8 cellular contexts compared by ENCODE assay signal in the genomic region with DNA sequence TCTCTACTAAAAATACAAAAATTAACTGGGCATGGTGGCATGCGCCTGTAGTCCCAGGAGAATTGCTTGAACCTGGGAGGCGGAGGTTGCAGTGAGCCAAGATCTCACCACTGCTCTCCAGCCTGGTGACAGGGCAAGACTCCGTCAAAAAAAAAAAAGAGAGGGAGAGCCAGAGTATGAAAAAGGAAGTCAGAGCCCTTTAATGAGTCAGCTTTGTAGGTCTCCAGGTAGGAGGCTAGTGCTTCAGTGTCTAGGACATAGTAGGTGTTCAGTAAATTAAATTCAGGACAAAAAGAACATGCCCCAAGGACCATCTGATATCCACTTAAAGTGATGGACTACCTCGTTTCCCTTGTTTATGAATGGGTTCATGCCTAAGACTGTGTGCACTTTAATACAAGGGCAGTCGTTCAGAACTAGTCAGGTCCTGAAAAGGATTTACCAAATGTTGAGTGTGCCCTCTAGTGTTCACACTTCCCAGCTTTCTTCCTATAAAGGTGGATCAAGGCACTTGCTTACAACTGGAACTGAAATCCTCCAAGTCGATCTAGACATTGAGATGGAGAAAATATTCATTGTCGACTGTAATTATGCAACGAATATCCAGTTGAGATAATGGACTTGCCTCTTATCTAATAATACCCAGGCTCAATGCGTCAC. TPM values are rescaled to one million over a fixed set of nuclear protein-coding genes. Genes with fewer than 3 reads are reported as not detected.
DNase-seq lines count a peak whose midpoint lies in the region; ATAC-seq and TF ChIP-seq lines count a peak whose summit lies in the region.

No MANE protein-coding gene starts in this region.

- no peaks in the 10 kb centered on the region for H3K4me1 ChIP-seq in right lobe of liver

- DNase-seq in AG08395 (ENCODE audit: low spot score) (peak; percentile 34), NCI-H1694 treated with DMSO at 0.1 percent for 48 hours (lab: John Stamatoyannopoulos, UW) (peak; percentile 9), right lobe of liver (no peak), activated gamma-delta T cell treated with Interleukin-2 at 50 U/mL for 16 hours (no peak)
- no peak for DNase-seq in stimulated activated CD8-positive, alpha-beta memory T cell treated with anti-CD3 and anti-CD28 coated beads, Interleukin-4, amount 100 ng/mL, for 48 hours

- ATAC-seq in HG02623 (IDR thresholded peaks at IDR 0.05; ENCODE audit: unreplicated experiment) (peak; percentile 79), right lobe of liver (peak; percentile 82 to 94 (median 86))

- H3K27me3 ChIP-seq in right lobe of liver: no peaks in the 10 kb centered on the region

- H3K9me3 Mint-ChIP-seq in brain: peaks cover 0 to 4% (median 0%) of the 10 kb centered on the region in 5 experiments

- peak; percentile 49; the same call in 2 of the 3 replicates for TF ChIP-seq CTCF in GM12872 (IDR thresholded peaks at IDR 0.05; ENCODE audit: insufficient read depth, low read depth, low read length)
- TF ChIP-seq CTCF in brain (conservative IDR thresholded peaks at IDR 0.05): peak; percentile 68 to 69
- peak; percentile 61 to 67 (median 66) for TF ChIP-seq CTCF in right lobe of liver (IDR thresholded peaks at IDR 0.05)

- no peak for TF ChIP-seq POLR2A in right lobe of liver (IDR thresholded peaks at IDR 0.05)

- H3K36me3 Mint-ChIP-seq in brain: no peaks in the 10 kb centered on the region

- intact Hi-C loops in right lobe of liver (cut with DNase I): loop anchor here in 1 of 2 donors (10.0 kb wide), 1 partner anchor 85 kb away; no protein-coding TSS in a partner anchor

- WGBS in right lobe of liver (ENCODE audit: insufficient coverage, low coverage, low lambda C conversion rate, missing lambda C conversion rate): 15% methylated on average over 7 of the region's 9 CpGs

- no peak overlapping the region for H3K27ac ChIP-seq in right lobe of liver

- H3K4me3 Mint-ChIP-seq in brain: no peak overlapping the region

- H3K4me3 ChIP-seq in right lobe of liver: no peak overlapping the region

- H3K36me3 ChIP-seq in right lobe of liver: peaks cover 0 to 19% (median 0%) of the 10 kb centered on the region in 4 donors

- H3K4me1 Mint-ChIP-seq in brain: no peaks in the 10 kb centered on the region

- H3K27ac Mint-ChIP-seq in brain: no peak overlapping the region

- H3K9me3 ChIP-seq in right lobe of liver: no peaks in the 10 kb centered on the region

- no peaks in the 10 kb centered on the region for H3K27me3 Mint-ChIP-seq in brain

RNA-seq across cellular contexts. Expression of a gene that starts 29.0 kb away (rescaled TPM):
- not detected for polyA plus RNA-seq in brain (ENCODE audit: insufficient read depth, low read depth, low replicate concordance)
- total RNA-seq in right lobe of liver: 100 to 1,000 TPM; 266 to 568 (median 407) TPM

Comparison
In these comparisons a context has a peak if more than half of its experiments do, and no peak if none do; other contexts are left out.
1. DNase-seq: peak in AG08395 (single experiment) and NCI-H1694 treated with DMSO at 0.1 percent for 48 hours (single experiment); none in right lobe of liver (0 of 3), activated gamma-delta T cell treated with Interleukin-2 at 50 U/mL for 16 hours (single experiment) and stimulated activated CD8-positive, alpha-beta memory T cell treated with anti-CD3 and anti-CD28 coated beads, Interleukin-4, amount 100 ng/mL, for 48 hours (single experiment).
2. Peak in every context shown above with its lines, with median percentiles within 50 percentile points of each other: CTCF ChIP-seq.